ENCODE assay signal across 35 cellular contexts in genomic region chr4:72677886-72678285, GRCh38.
"Had no signal": no experiment of that assay in that cellular context is flagged by ENCODE, and none has a peak within 500 bp of the region (broad histone marks: within the 10 kb centered on the region; RNA-seq: fewer than 3 reads in every experiment).

No MANE protein-coding gene starts in this region.

- H3K9ac ChIP-seq: KMS-11 had no signal

- H3K36me3 ChIP-seq: MG63 had no signal

- DNase-seq: Karpas-422, Kasumi-1, MG63, MM.1S, MV-4-11, NCI-H1048, NCI-H1092, NCI-H1092 treated with DMSO at 0.1 percent for 48 hours, NCI-H1105, NCI-H1105 treated with DMSO at 0.1 percent for 48 hours, NCI-H1417, NCI-H1417 treated with DMSO at 0.1 percent for 48 hours, NCI-H1436, NCI-H1436 treated with DMSO at 0.1 percent for 48 hours, NCI-H146, NCI-H1694, NCI-H1694 treated with DMSO at 0.1 percent for 48 hours, NCI-H187, NCI-H187 treated with DMSO at 0.1 percent for 48 hours, NCI-H1930, NCI-H2029, NCI-H2029 treated with DMSO at 0.1 percent for 48 hours, NCI-H2081, NCI-H2081 treated with DMSO at 0.1 percent for 48 hours, NCI-H2107, NCI-H2171, NCI-H2171 treated with DMSO at 0.1 percent for 48 hours, NCI-H2227 treated with DMSO at 0.1 percent for 48 hours, NCI-H226, NCI-H345, NCI-H446, NCI-H446 treated with DMSO at 0.1 percent for 48 hours, NCI-H510A, NCI-H510A treated with DMSO at 0.1 percent for 48 hours had no signal

- H3K4me3 ChIP-seq: MG63 had no signal

- H3K4me2 ChIP-seq: KMS-11 had no signal

- H3K9me3 ChIP-seq: MG63 had no signal

- H3K27ac ChIP-seq: KMS-11 had no signal

- H3K27me3 ChIP-seq: MG63 had no signal
